ENCODE assay signal across 1 cellular context in genomic region chr3:14439501-14440167, GRCh38.
TF ChIP-seq lines count a peak whose summit lies in the region.

No MANE protein-coding gene starts in this region.

TF ChIP-seq in HEK293, 187 proteins besides CTCF, POLR2A, EP300 and RAD21 (continued from another document and continues in another):
- TF ChIP-seq ZBTB10 (tag by site-specific recombination; IDR thresholded peaks at IDR 0.05) (peak; percentile 51; the same call in 1 of the 2 replicates), YY1 (tag by site-specific recombination; IDR thresholded peaks at IDR 0.05) (no peak), ZFHX2 (tag by site-specific recombination; conservative IDR thresholded peaks at IDR 0.05) (peak; percentile 72), ZNF610 (tag by site-specific recombination; IDR thresholded peaks at IDR 0.05; ENCODE audit: borderline replicate concordance) (peak; percentile 75), BCL11A (tag by site-specific recombination; IDR thresholded peaks at IDR 0.05; ENCODE audit: low read depth) (0 out of 2 replicates have a peak, but pooled peaks have one; percentile 69), SP3 (tag by site-specific recombination; IDR thresholded peaks at IDR 0.05) (no peak), ZNF362 (tag by site-specific recombination; IDR thresholded peaks at IDR 0.05) (no peak), AEBP2 (tag by site-specific recombination; IDR thresholded peaks at IDR 0.05; ENCODE audit: borderline replicate concordance) (peak; percentile 49; the same call in 1 of the 2 replicates), KLF1 (tag by site-specific recombination; IDR thresholded peaks at IDR 0.05) (no peak), ZNF223 (tag by site-specific recombination; IDR thresholded peaks at IDR 0.05) (no peak), ZBTB11 (tag by site-specific recombination; conservative IDR thresholded peaks at IDR 0.05; ENCODE audit: low read depth) (no peak), ZNF10 (tag by site-specific recombination; IDR thresholded peaks at IDR 0.05) (no peak), ZNF2 (tag by site-specific recombination; IDR thresholded peaks at IDR 0.05) (peak; percentile 95), ZNF211 (tag by site-specific recombination; IDR thresholded peaks at IDR 0.05; ENCODE audit: low read depth) (no peak), PRDM2 (tag by site-specific recombination; IDR thresholded peaks at IDR 0.05; ENCODE audit: borderline replicate concordance) (no peak), ZNF138 (tag by site-specific recombination; IDR thresholded peaks at IDR 0.05; ENCODE audit: borderline replicate concordance) (no peak), ZNF404 (tag by site-specific recombination; IDR thresholded peaks at IDR 0.05) (no peak), ZNF341 (tag by site-specific recombination; IDR thresholded peaks at IDR 0.05; ENCODE audit: low read depth) (no peak; the same call in 1 of the 2 replicates), ZNF624 (tag by site-specific recombination; IDR thresholded peaks at IDR 0.05) (no peak), SCRT1 (tag by site-specific recombination; IDR thresholded peaks at IDR 0.05; ENCODE audit: borderline replicate concordance) (peak; percentile 92), ZNF174 (tag by site-specific recombination; IDR thresholded peaks at IDR 0.05) (no peak), ZNF677 (tag by site-specific recombination; IDR thresholded peaks at IDR 0.05) (no peak), BCL11B (tag by site-specific recombination; IDR thresholded peaks at IDR 0.05; ENCODE audit: low read depth) (peak; percentile 93), KLF9 (tag by site-specific recombination; IDR thresholded peaks at IDR 0.05; ENCODE audit: low read depth) (0 out of 2 replicates have a peak, but pooled peaks have one; percentile 21), ZNF623 (tag by site-specific recombination; IDR thresholded peaks at IDR 0.05) (no peak), ZNF670 (tag by site-specific recombination; IDR thresholded peaks at IDR 0.05; ENCODE audit: low read depth) (no peak), ZNF660 (tag by site-specific recombination; IDR thresholded peaks at IDR 0.05) (peak; percentile 96), ZSCAN16 (tag by site-specific recombination; IDR thresholded peaks at IDR 0.05) (peak; percentile 50; the same call in 1 of the 2 replicates), ZNF501 (tag by site-specific recombination; IDR thresholded peaks at IDR 0.05) (peak; percentile 73; the same call in 1 of the 2 replicates), ZNF140 (tag by site-specific recombination; IDR thresholded peaks at IDR 0.05) (no peak), ZNF707 (tag by site-specific recombination; IDR thresholded peaks at IDR 0.05) (no peak), ZSCAN30 (tag by site-specific recombination; IDR thresholded peaks at IDR 0.05) (peak; percentile 93), ZNF23 (tag by site-specific recombination; IDR thresholded peaks at IDR 0.05; ENCODE audit: borderline replicate concordance) (no peak), ZFP41 (tag by site-specific recombination; IDR thresholded peaks at IDR 0.05; ENCODE audit: borderline replicate concordance) (no peak), ZNF202 (tag by site-specific recombination; IDR thresholded peaks at IDR 0.05; ENCODE audit: borderline replicate concordance) (no peak), GLIS2 (tag by site-specific recombination; IDR thresholded peaks at IDR 0.05) (peak; percentile 53; the same call in 1 of the 2 replicates), PRDM1 (tag by site-specific recombination; IDR thresholded peaks at IDR 0.05) (no peak)
- TF ChIP-seq, protein P1, sequence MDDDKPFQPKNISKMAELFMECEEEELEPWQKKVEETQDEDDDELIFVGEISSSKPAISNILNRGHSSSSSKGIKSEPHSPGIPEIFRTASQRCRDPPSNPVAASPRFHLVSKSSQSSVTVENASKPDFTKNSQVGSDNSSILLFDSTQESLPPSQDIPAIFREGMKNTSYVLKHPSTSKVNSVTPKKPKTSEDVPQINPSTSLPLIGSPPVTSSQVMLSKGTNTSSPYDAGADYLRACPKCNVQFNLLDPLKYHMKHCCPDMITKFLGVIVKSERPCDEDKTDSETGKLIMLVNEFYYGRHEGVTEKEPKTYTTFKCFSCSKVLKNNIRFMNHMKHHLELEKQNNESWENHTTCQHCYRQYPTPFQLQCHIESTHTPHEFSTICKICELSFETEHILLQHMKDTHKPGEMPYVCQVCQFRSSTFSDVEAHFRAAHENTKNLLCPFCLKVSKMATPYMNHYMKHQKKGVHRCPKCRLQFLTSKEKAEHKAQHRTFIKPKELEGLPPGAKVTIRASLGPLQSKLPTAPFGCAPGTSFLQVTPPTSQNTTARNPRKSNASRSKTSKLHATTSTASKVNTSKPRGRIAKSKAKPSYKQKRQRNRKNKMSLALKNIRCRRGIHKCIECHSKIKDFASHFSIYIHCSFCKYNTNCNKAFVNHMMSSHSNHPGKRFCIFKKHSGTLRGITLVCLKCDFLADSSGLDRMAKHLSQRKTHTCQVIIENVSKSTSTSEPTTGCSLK (tag by site-specific recombination; IDR thresholded peaks at IDR 0.05): no peak
- TF ChIP-seq, protein P2, sequence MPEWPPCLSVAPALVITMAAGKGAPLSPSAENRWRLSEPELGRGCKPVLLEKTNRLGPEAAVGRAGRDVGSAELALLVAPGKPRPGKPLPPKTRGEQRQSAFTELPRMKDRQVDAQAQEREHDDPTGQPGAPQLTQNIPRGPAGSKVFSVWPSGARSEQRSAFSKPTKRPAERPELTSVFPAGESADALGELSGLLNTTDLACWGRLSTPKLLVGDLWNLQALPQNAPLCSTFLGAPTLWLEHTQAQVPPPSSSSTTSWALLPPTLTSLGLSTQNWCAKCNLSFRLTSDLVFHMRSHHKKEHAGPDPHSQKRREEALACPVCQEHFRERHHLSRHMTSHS (tag by site-specific recombination; IDR thresholded peaks at IDR 0.05): peak; percentile 93
- TF ChIP-seq, protein P3, sequence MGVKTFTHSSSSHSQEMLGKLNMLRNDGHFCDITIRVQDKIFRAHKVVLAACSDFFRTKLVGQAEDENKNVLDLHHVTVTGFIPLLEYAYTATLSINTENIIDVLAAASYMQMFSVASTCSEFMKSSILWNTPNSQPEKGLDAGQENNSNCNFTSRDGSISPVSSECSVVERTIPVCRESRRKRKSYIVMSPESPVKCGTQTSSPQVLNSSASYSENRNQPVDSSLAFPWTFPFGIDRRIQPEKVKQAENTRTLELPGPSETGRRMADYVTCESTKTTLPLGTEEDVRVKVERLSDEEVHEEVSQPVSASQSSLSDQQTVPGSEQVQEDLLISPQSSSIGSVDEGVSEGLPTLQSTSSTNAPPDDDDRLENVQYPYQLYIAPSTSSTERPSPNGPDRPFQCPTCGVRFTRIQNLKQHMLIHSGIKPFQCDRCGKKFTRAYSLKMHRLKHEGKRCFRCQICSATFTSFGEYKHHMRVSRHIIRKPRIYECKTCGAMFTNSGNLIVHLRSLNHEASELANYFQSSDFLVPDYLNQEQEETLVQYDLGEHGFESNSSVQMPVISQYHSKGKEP (tag by site-specific recombination; IDR thresholded peaks at IDR 0.05): peak; percentile 94
